In the genomic region with DNA sequence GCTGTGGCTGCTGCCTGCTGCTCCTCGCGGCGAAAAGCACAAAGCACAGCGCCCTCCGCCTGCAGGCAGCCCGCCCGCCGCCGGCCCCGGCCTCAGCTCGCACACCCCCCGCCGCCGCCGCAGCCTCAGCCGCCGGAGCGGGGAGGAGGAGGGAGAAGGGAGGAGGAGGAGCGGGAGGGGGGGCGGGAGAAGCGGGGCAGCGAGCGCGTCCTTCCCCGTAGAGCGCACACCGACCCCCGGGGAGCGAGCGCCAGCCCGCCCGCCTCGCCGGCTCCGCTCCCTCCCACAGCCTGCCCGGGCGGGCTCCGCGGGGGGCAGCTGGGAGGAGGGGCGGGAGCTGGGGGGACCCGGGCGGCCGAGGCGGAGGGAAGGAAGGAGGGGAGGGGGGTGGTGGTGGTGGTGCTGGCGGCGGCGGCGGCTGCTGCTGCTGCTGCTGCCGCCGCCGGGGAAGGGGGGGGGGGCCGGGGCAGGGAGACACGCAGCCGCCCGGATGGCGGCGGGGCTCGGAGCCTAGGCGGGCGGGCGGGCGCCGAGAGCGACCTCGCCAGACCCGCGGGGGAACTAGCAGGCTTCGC, we compare ENCODE assay signal across 1 cellular context.
TF ChIP-seq lines count a peak whose summit lies in the region.

A gene with protein sequence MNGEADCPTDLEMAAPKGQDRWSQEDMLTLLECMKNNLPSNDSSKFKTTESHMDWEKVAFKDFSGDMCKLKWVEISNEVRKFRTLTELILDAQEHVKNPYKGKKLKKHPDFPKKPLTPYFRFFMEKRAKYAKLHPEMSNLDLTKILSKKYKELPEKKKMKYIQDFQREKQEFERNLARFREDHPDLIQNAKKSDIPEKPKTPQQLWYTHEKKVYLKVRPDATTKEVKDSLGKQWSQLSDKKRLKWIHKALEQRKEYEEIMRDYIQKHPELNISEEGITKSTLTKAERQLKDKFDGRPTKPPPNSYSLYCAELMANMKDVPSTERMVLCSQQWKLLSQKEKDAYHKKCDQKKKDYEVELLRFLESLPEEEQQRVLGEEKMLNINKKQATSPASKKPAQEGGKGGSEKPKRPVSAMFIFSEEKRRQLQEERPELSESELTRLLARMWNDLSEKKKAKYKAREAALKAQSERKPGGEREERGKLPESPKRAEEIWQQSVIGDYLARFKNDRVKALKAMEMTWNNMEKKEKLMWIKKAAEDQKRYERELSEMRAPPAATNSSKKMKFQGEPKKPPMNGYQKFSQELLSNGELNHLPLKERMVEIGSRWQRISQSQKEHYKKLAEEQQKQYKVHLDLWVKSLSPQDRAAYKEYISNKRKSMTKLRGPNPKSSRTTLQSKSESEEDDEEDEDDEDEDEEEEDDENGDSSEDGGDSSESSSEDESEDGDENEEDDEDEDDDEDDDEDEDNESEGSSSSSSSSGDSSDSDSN (minus strand): TSS at position 40 of the 575 bp plus-strand sequence. CDS start 1,446 bp downstream, outside the sequence.

TF ChIP-seq in H1, 55 proteins besides CTCF, POLR2A, EP300 and RAD21:
- TF ChIP-seq TAF7 (optimal IDR thresholded peaks at IDR 0.05; ENCODE audit: borderline replicate concordance, low read depth, low read length) (peak; percentile 23), TBP (IDR thresholded peaks at IDR 0.05; ENCODE audit: low read depth, low read length) (peak; percentile 4; the same call in 1 of the 2 replicates), TCF12 (IDR thresholded peaks at IDR 0.05; ENCODE audit: low read depth, low read length) (no peak)
